1 cellular context compared by ENCODE assay signal in genomic region chr19:43765109-43765876, GRCh38.
TF ChIP-seq lines count a peak whose summit lies in the region.

No MANE protein-coding gene starts in this region.

TF ChIP-seq in HCT116, 20 proteins besides CTCF, POLR2A, EP300 and RAD21 (continued from another document):
- no peak for TF ChIP-seq REST (IDR thresholded peaks at IDR 0.05; ENCODE audit: low read depth)
- TF ChIP-seq EZH2 (IDR thresholded peaks at IDR 0.05), result no peak
TF ChIP-seq in HCT116: peak in this region for 12.
